In the genomic region with DNA sequence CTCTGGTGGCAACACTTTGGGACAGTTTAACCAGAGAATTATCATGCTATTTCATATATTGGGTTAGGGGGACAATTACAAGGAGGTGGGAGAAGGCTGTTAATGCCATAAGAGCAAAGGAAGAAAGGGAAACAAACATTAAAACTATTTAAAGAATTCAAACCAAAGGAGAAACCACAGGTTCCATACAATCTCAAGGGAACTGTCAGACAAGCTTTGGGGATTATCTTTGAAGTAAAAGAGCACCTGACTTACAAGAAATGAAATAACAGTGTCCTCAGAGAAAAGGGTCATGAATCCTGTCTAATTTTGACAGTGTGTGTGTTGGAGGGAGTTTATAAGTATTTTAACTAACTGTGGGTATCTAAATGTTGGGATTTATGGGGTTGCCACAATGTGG, we compare ENCODE assay signal across 22 cellular contexts. TPM values are rescaled to one million over a fixed set of nuclear protein-coding genes. Genes with fewer than 3 reads are reported as not detected.
A peak's percentile ranks its signal among the peaks of the same experiment; 100 is the strongest.
DNase-seq lines count a peak whose midpoint lies in the region; ATAC-seq, FAIRE-seq and TF ChIP-seq lines count a peak whose summit lies in the region.
"Had no signal": no experiment of that assay in that cellular context is flagged by ENCODE, and none has a peak within 500 bp of the region (broad histone marks: within the 10 kb centered on the region; RNA-seq: fewer than 3 reads in every experiment).

No MANE protein-coding gene starts in this region.

- H3K4me1 ChIP-seq in endodermal cell (ENCODE audit: control insufficient read depth, insufficient read depth, low read length) = peaks cover 11% of the 10 kb centered on the region

- ATAC-seq in GM21360 (IDR thresholded peaks at IDR 0.05; ENCODE audit: unreplicated experiment) (no peak), HG03025 (IDR thresholded peaks at IDR 0.05; ENCODE audit: low FRiP score, unreplicated experiment) (no peak)
- ATAC-seq: K562 had no signal

- DNase-seq in A172 (ENCODE audit: low spot score) (peak; percentile 68), M059J (ENCODE audit: low read depth) (peak; percentile 17), endodermal cell (no peak), myocyte (ENCODE audit: low read depth) (peak; percentile 58), GM12892 (ENCODE audit: insufficient read length) (no peak), mucosa of gallbladder (ENCODE audit: low spot score) (no peak)
- DNase-seq: AML-193, DMS79, NCI-H1092 treated with DMSO at 0.1 percent for 48 hours, NCI-H1436 treated with DMSO at 0.1 percent for 48 hours, NCI-H1930, NCI-H69, PC-9, RPMI8226, SHP77, SK-N-SH had no signal

- H3K9me3 Mint-ChIP-seq in endodermal cell = peaks cover 9% of the 10 kb centered on the region

- peaks cover 19% of the 10 kb centered on the region for H3K36me3 Mint-ChIP-seq in endodermal cell (ENCODE audit: low read depth)

- H3K4me1 Mint-ChIP-seq in endodermal cell = peaks cover 29% of the 10 kb centered on the region

- FAIRE-seq in GM12892 (lab: Jason Lieb, UNC) = no peak
- FAIRE-seq: H1, K562 had no signal

- H3K27me3 ChIP-seq in endodermal cell (ENCODE audit: control insufficient read depth, insufficient read depth, low read length, poor library complexity, severe bottlenecking) = no peaks in the 10 kb centered on the region

- TF ChIP-seq CTCF in endodermal cell (conservative IDR thresholded peaks at IDR 0.05) = no peak

- H3K27me3 Mint-ChIP-seq in endodermal cell (ENCODE audit: insufficient read depth) = no peaks in the 10 kb centered on the region

- H3K9ac ChIP-seq in endodermal cell (ENCODE audit: extremely low read depth, low read length, poor library complexity, severe bottlenecking) = no peak overlapping the region
- H3K9ac ChIP-seq: SK-N-SH had no signal

- no peak for TF ChIP-seq POLR2A in GM12892 (IDR thresholded peaks at IDR 0.05; ENCODE audit: low read depth, low read length)

- peak overlapping the region; percentile 21 for H3K4me3 ChIP-seq in endodermal cell (ENCODE audit: low read length)
- H3K4me3 ChIP-seq: K562, PC-9 had no signal

- H3K27ac ChIP-seq in endodermal cell (ENCODE audit: low read depth, low read length) = no peak overlapping the region
- H3K27ac ChIP-seq: 22Rv1, PC-9 had no signal

- H3K4me3 Mint-ChIP-seq in endodermal cell = no peak overlapping the region
- H3K4me3 Mint-ChIP-seq: CD14-positive monocyte had no signal

- H3K36me3 ChIP-seq in endodermal cell (ENCODE audit: control insufficient read depth, insufficient read depth, low read length) = peaks cover 9% of the 10 kb centered on the region

- H3K27ac Mint-ChIP-seq in endodermal cell = no peak overlapping the region
- H3K27ac Mint-ChIP-seq: CD14-positive monocyte had no signal

- H3K9me3 ChIP-seq in endodermal cell (ENCODE audit: control insufficient read depth, low read length) = peaks cover 28% of the 10 kb centered on the region
- H3K9me3 ChIP-seq: SK-N-SH had no signal

RNA-seq across cellular contexts. Expression of a gene that starts 44.4 kb away (rescaled TPM):
- total RNA-seq in A172 (2014; rRNA removed; shearing (Covaris generic)) = 25.4 and 28.1 TPM in 2 replicates
- total RNA-seq in M059J (2014; rRNA removed; shearing (Covaris generic)) = 13.9 and 22.8 TPM in 2 replicates
- total RNA-seq in endodermal cell (10 to 100 TPM; 41.3 to 52.0 TPM), myocyte (38.0 and 53.4 TPM in 2 replicates), mucosa of gallbladder (22.4 TPM)
- 31.7 TPM for polyA plus RNA-seq in endodermal cell (2013, experiment 1 of 2)
- polyA plus RNA-seq in endodermal cell (2013, experiment 2 of 2) = 31.6 TPM
- polyA plus RNA-seq in myocyte (2012) = 12.7 TPM
- polyA plus RNA-seq in GM12892 (2012; ENCODE audit: missing spikeins) = 9.1 TPM

Comparison
In these comparisons a context has a peak if more than half of its experiments do, and no peak if none do; other contexts are left out.
1. DNase-seq: peak in A172 (single experiment), M059J (single experiment) and myocyte (single experiment); none in endodermal cell (single experiment), GM12892 (single experiment) and mucosa of gallbladder (single experiment).